Comparison of ENCODE assay signal across 8 cellular contexts in genomic region chr1:19436716-19437476, GRCh38. TPM values are rescaled to one million over a fixed set of nuclear protein-coding genes. Genes with fewer than 3 reads are reported as not detected.
A peak's percentile ranks its signal among the peaks of the same experiment; 100 is the strongest.
DNase-seq lines count a peak whose midpoint lies in the region; ATAC-seq and TF ChIP-seq lines count a peak whose summit lies in the region.

No MANE protein-coding gene starts in this region.

- no peak for TF ChIP-seq POLR2A in breast epithelium (IDR thresholded peaks at IDR 0.05)
- no peak for TF ChIP-seq POLR2A in right lobe of liver (IDR thresholded peaks at IDR 0.05)
- TF ChIP-seq POLR2A in testis (IDR thresholded peaks at IDR 0.05): no peak

- 14% methylated on average over 6 of the region's 8 CpGs for WGBS in right lobe of liver (ENCODE audit: insufficient coverage, low coverage, low lambda C conversion rate, missing lambda C conversion rate)
- WGBS in testis, 2 donors: 45 to 48% methylated on average over 8 of the region's 8 CpGs

- DNase-seq in SIG-M5 treated with dmso at 0.1 percent for 504 hours (lab: John Stamatoyannopoulos, UW; ENCODE audit: unreplicated experiment) (peak; percentile 48), SIG-M5 (lab: John Stamatoyannopoulos, UW) (no peak), breast epithelium (ENCODE audit: low spot score in 2 of 2) (peak; percentile 73 to 76), right lobe of liver (peak; percentile 80 to 91 (median 90)), testis (peak; percentile 93), cerebellar cortex (ENCODE audit: low spot score) (no peak)

- peak overlapping the region in 1 of 3 donors; percentile 36 for H3K4me3 ChIP-seq in breast epithelium
- no peak overlapping the region for H3K4me3 ChIP-seq in right lobe of liver
- no peak overlapping the region for H3K4me3 ChIP-seq in testis

- H3K27me3 ChIP-seq in breast epithelium (no peaks in the 10 kb centered on the region), right lobe of liver (no peaks in the 10 kb centered on the region), testis (no peaks in the 10 kb centered on the region)

- intact Hi-C loops in breast epithelium (cut with DNase I; ENCODE audit: low total_unique reads): loop anchor here (10.0 kb wide), 1 partner anchor 48 kb away; the partner anchor contains the start of gene CAPZB
- intact Hi-C loops in right lobe of liver (cut with DNase I): no loop called here
- intact Hi-C loops in testis (cut with DNase I; ENCODE audit: low total_unique reads): no loop called here

- peaks cover 45 to 53% of the 10 kb centered on the region in 2 donors for H3K4me1 ChIP-seq in breast epithelium
- H3K4me1 ChIP-seq in right lobe of liver: peaks cover 0 to 48% (median 19%) of the 10 kb centered on the region in 4 donors
- H3K4me1 ChIP-seq in testis: peaks cover 82% of the 10 kb centered on the region

- ATAC-seq in right lobe of liver (peak; percentile 81 to 94 (median 94)), HG02571 (IDR thresholded peaks at IDR 0.05; ENCODE audit: unreplicated experiment) (no peak), GM18858 (IDR thresholded peaks at IDR 0.05; ENCODE audit: unreplicated experiment) (no peak)

- TF ChIP-seq CTCF in breast epithelium (IDR thresholded peaks at IDR 0.05): no peak
- no peak for TF ChIP-seq CTCF in right lobe of liver (IDR thresholded peaks at IDR 0.05)
- no peak for TF ChIP-seq CTCF in testis (IDR thresholded peaks at IDR 0.05)

- no peaks in the 10 kb centered on the region for H3K9me3 ChIP-seq in breast epithelium
- no peaks in the 10 kb centered on the region for H3K9me3 ChIP-seq in right lobe of liver
- H3K9me3 ChIP-seq in testis: no peaks in the 10 kb centered on the region

- peak overlapping the region; percentile 88 to 95 for H3K27ac ChIP-seq in breast epithelium
- peak overlapping the region; percentile 54 to 68 (median 64) for H3K27ac ChIP-seq in right lobe of liver
- peak overlapping the region; percentile 92 to 94 for H3K27ac ChIP-seq in testis

- H3K36me3 ChIP-seq in breast epithelium: no peaks in the 10 kb centered on the region
- no peaks in the 10 kb centered on the region for H3K36me3 ChIP-seq in right lobe of liver
- no peaks in the 10 kb centered on the region for H3K36me3 ChIP-seq in testis (ENCODE audit: low read depth, missing control alignments)

RNA-seq across cellular contexts. Expression of gene CAPZB, which starts 48.4 kb away (rescaled TPM):
- total RNA-seq in breast epithelium (100 to 1,000 TPM; 112 to 114 (median 113) TPM), right lobe of liver (100 to 1,000 TPM in 1 of 6 experiments, 10 to 100 TPM in 5; 53.5 to 117 (median 88.0) TPM), testis (100 to 1,000 TPM; 147 to 207 TPM)
- 502 TPM for polyA plus RNA-seq in testis (ENCODE audit: insufficient read depth, low read depth, low replicate concordance)

Comparison
In these comparisons a context has a peak if more than half of its experiments do, and no peak if none do; other contexts are left out.
1. DNase-seq: peak in SIG-M5 treated with dmso at 0.1 percent for 504 hours (single experiment), breast epithelium (2 of 2), right lobe of liver (3 of 3) and testis (single experiment); none in SIG-M5 (single experiment) and cerebellar cortex (single experiment).
2. ATAC-seq: peak in right lobe of liver (4 of 4); none in HG02571 (single experiment) and GM18858 (single experiment).
3. Peak in every context shown above with its lines, with median percentiles within 50 percentile points of each other: H3K27ac ChIP-seq.